8 cellular contexts compared by ENCODE assay signal in genomic region chr16:15650019-15650697, GRCh38. TPM values are rescaled to one million over a fixed set of nuclear protein-coding genes. Genes with fewer than 3 reads are reported as not detected.
DNase-seq lines count a peak whose midpoint lies in the region; ATAC-seq and TF ChIP-seq lines count a peak whose summit lies in the region.

Gene NDE1, plus strand, starts transcription at chr16:15650245. Its CDS starts 14,534 bp downstream, at chr16:15664779.

- no peaks in the 10 kb centered on the region for H3K9me3 ChIP-seq in fibroblast of lung (ENCODE audit: control insufficient read depth, insufficient read depth, low read depth, low read length)
- no peaks in the 10 kb centered on the region for H3K9me3 ChIP-seq in naive thymus-derived CD4-positive, alpha-beta T cell (ENCODE audit: control insufficient read depth in 2 of 3, low read length in 3 of 3)

- peak within 1 kb of the TSS; percentile 90 for H3K4me2 ChIP-seq in fibroblast of lung (ENCODE audit: extremely low read depth, insufficient read depth, low read length)

- peaks cover 19% of the 10 kb centered on the region for H3K4me1 Mint-ChIP-seq in activated T-helper 1 cell treated with anti-CD3 and anti-CD28 coated beads, Interleukin-12 subunit alpha, Interleukin-12 subunit beta, Interleukin-2, Interleukin-4 antibody, amounts not matched to agents 30 ng/mL and 10 ng/mL and 1 ng/mL, durations not matched to agents 14 hours and 24 hours and 36 hours (ENCODE audit: low read depth)
- H3K4me1 Mint-ChIP-seq in naive thymus-derived CD4-positive, alpha-beta T cell, result peaks cover 10 to 37% (median 35%) of the 10 kb centered on the region in 7 donors
- peaks cover 17% of the 10 kb centered on the region for H3K4me1 Mint-ChIP-seq in stimulated activated effector memory CD8-positive, alpha-beta T cell treated with anti-CD3 and anti-CD28 coated beads, Interleukin-12 subunit alpha, Interleukin-12 subunit beta, amount 100 ng/mL, for 72 hours

- H3K27ac Mint-ChIP-seq in activated T-helper 1 cell treated with anti-CD3 and anti-CD28 coated beads, Interleukin-12 subunit alpha, Interleukin-12 subunit beta, Interleukin-2, Interleukin-4 antibody, amounts not matched to agents 30 ng/mL and 10 ng/mL and 1 ng/mL, durations not matched to agents 14 hours and 24 hours and 36 hours, result peak within 1 kb of the TSS; percentile 100
- peak within 1 kb of the TSS; percentile 93 to 99 (median 99) for H3K27ac Mint-ChIP-seq in naive thymus-derived CD4-positive, alpha-beta T cell
- H3K27ac Mint-ChIP-seq in stimulated activated effector memory CD8-positive, alpha-beta T cell treated with anti-CD3 and anti-CD28 coated beads, Interleukin-12 subunit alpha, Interleukin-12 subunit beta, amount 100 ng/mL, for 72 hours, result peak within 1 kb of the TSS; percentile 97

- H3K27me3 Mint-ChIP-seq in activated T-helper 1 cell treated with anti-CD3 and anti-CD28 coated beads, Interleukin-12 subunit alpha, Interleukin-12 subunit beta, Interleukin-2, Interleukin-4 antibody, amounts not matched to agents 30 ng/mL and 10 ng/mL and 1 ng/mL, durations not matched to agents 14 hours and 24 hours and 36 hours (ENCODE audit: insufficient read depth), result no peaks in the 10 kb centered on the region
- H3K27me3 Mint-ChIP-seq in naive thymus-derived CD4-positive, alpha-beta T cell, result peaks cover 0 to 2% (median 0%) of the 10 kb centered on the region in 5 donors

- H2AFZ ChIP-seq in fibroblast of lung (ENCODE audit: low read length), result peak within 1 kb of the TSS; percentile 82

- intact Hi-C loops in activated T-helper 1 cell treated with anti-CD3 and anti-CD28 coated beads, Interleukin-12 subunit alpha, Interleukin-12 subunit beta, Interleukin-2, Interleukin-4 antibody, amounts not matched to agents 30 ng/mL and 10 ng/mL and 1 ng/mL, durations not matched to agents 14 hours and 24 hours and 36 hours (cut with micrococcal nuclease), result loop anchor here (1.0 to 2.0 kb wide), 2 partner anchors 22 to 59 kb away; no protein-coding TSS in a partner anchor
- intact Hi-C loops in naive thymus-derived CD4-positive, alpha-beta T cell (cut with micrococcal nuclease), result loop anchor here (1.0 kb wide), 4 partner anchors 8 to 59 kb away; no protein-coding TSS in a partner anchor

- H3K36me3 Mint-ChIP-seq in activated T-helper 1 cell treated with anti-CD3 and anti-CD28 coated beads, Interleukin-12 subunit alpha, Interleukin-12 subunit beta, Interleukin-2, Interleukin-4 antibody, amounts not matched to agents 30 ng/mL and 10 ng/mL and 1 ng/mL, durations not matched to agents 14 hours and 24 hours and 36 hours (ENCODE audit: low read depth), result peaks cover 17% of the 10 kb centered on the region
- peaks cover 0 to 8% (median 6%) of the 10 kb centered on the region in 5 donors for H3K36me3 Mint-ChIP-seq in naive thymus-derived CD4-positive, alpha-beta T cell
- H3K36me3 Mint-ChIP-seq in stimulated activated effector memory CD8-positive, alpha-beta T cell treated with anti-CD3 and anti-CD28 coated beads, Interleukin-12 subunit alpha, Interleukin-12 subunit beta, amount 100 ng/mL, for 72 hours, result peaks cover 50% of the 10 kb centered on the region

- peak; percentile 69 for ATAC-seq in GM21576 (IDR thresholded peaks at IDR 0.05; ENCODE audit: unreplicated experiment)
- peak; percentile 99 for ATAC-seq in naive thymus-derived CD4-positive, alpha-beta T cell
- ATAC-seq in stimulated activated effector memory CD8-positive, alpha-beta T cell treated with anti-CD3 and anti-CD28 coated beads, Interleukin-12 subunit alpha, Interleukin-12 subunit beta, amount 100 ng/mL, for 72 hours, result peak; percentile 98

- H3K9me3 Mint-ChIP-seq in activated T-helper 1 cell treated with anti-CD3 and anti-CD28 coated beads, Interleukin-12 subunit alpha, Interleukin-12 subunit beta, Interleukin-2, Interleukin-4 antibody, amounts not matched to agents 30 ng/mL and 10 ng/mL and 1 ng/mL, durations not matched to agents 14 hours and 24 hours and 36 hours, result no peaks in the 10 kb centered on the region
- H3K9me3 Mint-ChIP-seq in naive thymus-derived CD4-positive, alpha-beta T cell, result peaks cover 0 to 3% (median 0%) of the 10 kb centered on the region in 11 donors
- H3K9me3 Mint-ChIP-seq in stimulated activated effector memory CD8-positive, alpha-beta T cell treated with anti-CD3 and anti-CD28 coated beads, Interleukin-12 subunit alpha, Interleukin-12 subunit beta, amount 100 ng/mL, for 72 hours, result no peaks in the 10 kb centered on the region

- H3K27ac ChIP-seq in fibroblast of lung (ENCODE audit: insufficient read depth, low read length), result peak within 1 kb of the TSS; percentile 82
- H3K27ac ChIP-seq in naive thymus-derived CD4-positive, alpha-beta T cell (ENCODE audit: low read depth, low read length), result peak within 1 kb of the TSS; percentile 98

- POLR2A ChIA-PET in naive thymus-derived CD4-positive, alpha-beta T cell (lab: Charles Lee), result interaction anchor here (1.0 to 4.7 kb wide), 7 partner anchors 7 to 21 kb away, joined by 3 to 33 read pairs (median 4); partner anchors contain the start of gene MARF1

- CTCF ChIA-PET in naive thymus-derived CD4-positive, alpha-beta T cell (lab: Charles Lee), result interaction anchor here (0.9 kb wide), 1 partner anchor 11 kb away, joined by 6 read pairs; no protein-coding TSS in a partner anchor

- peak within 1 kb of the TSS; percentile 87 for H3K9ac ChIP-seq in fibroblast of lung (ENCODE audit: insufficient read depth, low read length)

- peak; percentile 67 for DNase-seq in DMS53 treated with DMSO at 0.1 percent for 48 hours (lab: John Stamatoyannopoulos, UW; ENCODE audit: unreplicated experiment)
- DNase-seq in Jurkat, Clone E6-1 (ENCODE audit: low read depth, low spot score), result peak; percentile 67
- DNase-seq in RKO (ENCODE audit: low spot score), result peak; percentile 90
- peak; percentile 82 for DNase-seq in activated T-helper 1 cell treated with anti-CD3 and anti-CD28 coated beads, Interleukin-12 subunit alpha, Interleukin-12 subunit beta, Interleukin-2, Interleukin-4 antibody, amounts not matched to agents 30 ng/mL and 10 ng/mL and 1 ng/mL, durations not matched to agents 14 hours and 24 hours and 36 hours (ENCODE audit: low spot score)
- peak; percentile 85 to 86 for DNase-seq in fibroblast of lung (ENCODE audit: low read depth in 2 of 2)
- DNase-seq in naive thymus-derived CD4-positive, alpha-beta T cell, result peak; percentile 65 to 85 (median 76)
- peak; percentile 67 to 88 for DNase-seq in stimulated activated effector memory CD8-positive, alpha-beta T cell treated with anti-CD3 and anti-CD28 coated beads, Interleukin-12 subunit alpha, Interleukin-12 subunit beta, amount 100 ng/mL, for 72 hours (ENCODE audit: low spot score in 2 of 2)

- peak within 1 kb of the TSS; percentile 93 for H3K4me3 ChIP-seq in Jurkat, Clone E6-1 (ENCODE audit: low read length)
- H3K4me3 ChIP-seq in fibroblast of lung (replicated peaks in 1 of 4; ENCODE audit: control extremely low read depth in 1 of 4, insufficient read depth in 1 of 4, low read depth in 3 of 4, low read length in 4 of 4), result peak within 1 kb of the TSS; percentile 77 to 91 (median 88)
- peak within 1 kb of the TSS; percentile 84 for H3K4me3 ChIP-seq in naive thymus-derived CD4-positive, alpha-beta T cell (ENCODE audit: low read length)

- no peaks in the 10 kb centered on the region for H3K36me3 ChIP-seq in fibroblast of lung (ENCODE audit: control insufficient read depth, insufficient read depth, low read length)
- H3K36me3 ChIP-seq in naive thymus-derived CD4-positive, alpha-beta T cell (ENCODE audit: control insufficient read depth in 2 of 3, insufficient read depth in 3 of 3, low read length in 3 of 3), result peaks cover 0 to 22% (median 0%) of the 10 kb centered on the region in 3 experiments

- no peaks in the 10 kb centered on the region for H3K27me3 ChIP-seq in fibroblast of lung (ENCODE audit: control insufficient read depth, insufficient read depth, low read length)
- H3K27me3 ChIP-seq in naive thymus-derived CD4-positive, alpha-beta T cell (ENCODE audit: control insufficient read depth in 2 of 2, insufficient read depth in 2 of 2, low read length in 2 of 2), result no peaks in the 10 kb centered on the region

- H3K79me2 ChIP-seq in fibroblast of lung (ENCODE audit: control insufficient read depth, insufficient read depth, low read length), result peaks cover 31% of the 10 kb centered on the region

- peak within 1 kb of the TSS; percentile 100 for H3K4me3 Mint-ChIP-seq in activated T-helper 1 cell treated with anti-CD3 and anti-CD28 coated beads, Interleukin-12 subunit alpha, Interleukin-12 subunit beta, Interleukin-2, Interleukin-4 antibody, amounts not matched to agents 30 ng/mL and 10 ng/mL and 1 ng/mL, durations not matched to agents 14 hours and 24 hours and 36 hours
- peak within 1 kb of the TSS; percentile 98 to 100 (median 99) for H3K4me3 Mint-ChIP-seq in naive thymus-derived CD4-positive, alpha-beta T cell
- H3K4me3 Mint-ChIP-seq in stimulated activated effector memory CD8-positive, alpha-beta T cell treated with anti-CD3 and anti-CD28 coated beads, Interleukin-12 subunit alpha, Interleukin-12 subunit beta, amount 100 ng/mL, for 72 hours, result peak within 1 kb of the TSS; percentile 100

- peaks cover 14% of the 10 kb centered on the region for H3K4me1 ChIP-seq in fibroblast of lung (ENCODE audit: control insufficient read depth, extremely low read depth, insufficient read depth, low read length)
- H3K4me1 ChIP-seq in naive thymus-derived CD4-positive, alpha-beta T cell (ENCODE audit: control insufficient read depth in 2 of 2, insufficient read depth in 2 of 2, low read length in 2 of 2), result peaks cover 7 to 14% of the 10 kb centered on the region in 2 donors

- H4K20me1 ChIP-seq in fibroblast of lung (ENCODE audit: control insufficient read depth, extremely low read depth, insufficient read depth, low read length), result no peaks in the 10 kb centered on the region

- peak in 1 of 2 donors; percentile 5 for TF ChIP-seq CTCF in fibroblast of lung (conservative IDR thresholded peaks at IDR 0.05 in 1 of 2, IDR thresholded peaks at IDR 0.05 in 1 of 2; ENCODE audit: low read depth in 1 of 2, low read length in 2 of 2)

RNA-seq across cellular contexts. Expression of gene NDE1, which starts in this region (rescaled TPM):
- 66.4 TPM for polyA plus RNA-seq in Jurkat, Clone E6-1 (2012; ENCODE audit: insufficient read depth, insufficient read length)
- 87.4 and 91.8 TPM in 2 replicates for total RNA-seq in activated T-helper 1 cell treated with anti-CD3 and anti-CD28 coated beads, Interleukin-12 subunit alpha, Interleukin-12 subunit beta, Interleukin-2, Interleukin-4 antibody, amounts not matched to agents 30 ng/mL and 10 ng/mL and 1 ng/mL, durations not matched to agents 14 hours and 24 hours and 36 hours
- total RNA-seq in fibroblast of lung, result 18.0 and 23.8 TPM in 2 replicates
- 24.0 and 33.4 TPM in 2 replicates for polyA plus RNA-seq in fibroblast of lung
- polyA plus RNA-seq in fibroblast of lung (2012), result 22.6 and 25.3 TPM in 2 replicates
- 21.4 and 37.4 TPM in 2 replicates for polyA minus RNA-seq in fibroblast of lung (ENCODE audit: low replicate concordance)
- 100 to 1,000 TPM in 4 of 5 experiments, 10 to 100 TPM in 1; 100.0 to 128 (median 114) TPM for total RNA-seq in naive thymus-derived CD4-positive, alpha-beta T cell
- 10 to 100 TPM; 34.9 to 68.2 TPM for polyA plus RNA-seq in naive thymus-derived CD4-positive, alpha-beta T cell

Comparison
In these comparisons a context has a peak if more than half of its experiments do, and no peak if none do; other contexts are left out.
1. Peak in every context shown above with its lines: DNase-seq, ATAC-seq, H3K4me3 ChIP-seq and H3K27ac ChIP-seq.